ENCODE assay signal across 9 cellular contexts in genomic region chr2:147082850-147083522, GRCh38.
DNase-seq lines count a peak whose midpoint lies in the region; FAIRE-seq and TF ChIP-seq lines count a peak whose summit lies in the region.
"Had no signal": no experiment of that assay in that cellular context is flagged by ENCODE, and none has a peak within 500 bp of the region (broad histone marks: within the 10 kb centered on the region; RNA-seq: fewer than 3 reads in every experiment).

No MANE protein-coding gene starts in this region.

- no peaks in the 10 kb centered on the region for H3K9me3 ChIP-seq in Loucy (ENCODE audit: insufficient read depth, low read depth, low read length)
- no peaks in the 10 kb centered on the region for H3K9me3 ChIP-seq in SK-N-MC (ENCODE audit: low read depth, low read length)

- no peak overlapping the region for H3K27ac ChIP-seq in SK-N-MC

- no peak overlapping the region for H3K4me2 ChIP-seq in Loucy (ENCODE audit: low read depth, low read length, poor library complexity, severe bottlenecking)

- peak; percentile 91 for TF ChIP-seq CTCF in Loucy (conservative IDR thresholded peaks at IDR 0.05; ENCODE audit: low read length)

- no peaks in the 10 kb centered on the region for H3K36me3 ChIP-seq in Loucy (ENCODE audit: insufficient read depth, low read length)
- no peaks in the 10 kb centered on the region for H3K36me3 ChIP-seq in SK-N-MC (ENCODE audit: insufficient read depth, low read length)

- H3K79me2 ChIP-seq in Loucy (ENCODE audit: insufficient read depth, low read length), result no peaks in the 10 kb centered on the region

- DNase-seq in NOMO-1 (lab: John Stamatoyannopoulos, UW; ENCODE audit: unreplicated experiment in 2 of 2) (peak; percentile 0 to 43), NOMO-1 treated with dmso at 0.1 percent for 144 hours (lab: John Stamatoyannopoulos, UW; ENCODE audit: unreplicated experiment) (no peak), H54 (ENCODE audit: insufficient read length, low spot score) (peak; percentile 9), SK-N-MC (ENCODE audit: low read depth, low spot score) (peak; percentile 73), astrocyte of the hippocampus (ENCODE audit: low read depth, low spot score) (peak; percentile 87), iPS DF 19.7 (ENCODE audit: low read depth, low spot score) (peak; percentile 47)
- DNase-seq in stimulated activated CD4-positive, alpha-beta T cell treated with anti-CD3 and anti-CD28 coated beads, Interleukin-12 subunit alpha, Interleukin-12 subunit beta, amount 100 ng/mL, for 4 hours, result peak; percentile 25
- DNase-seq: right cardiac atrium had no signal

- no peak overlapping the region for H3K9ac ChIP-seq in Loucy (ENCODE audit: low read depth, low read length, poor library complexity, severe bottlenecking)
- no peak overlapping the region for H3K9ac ChIP-seq in SK-N-MC (ENCODE audit: insufficient read length)

- no peak overlapping the region for H3K4me3 ChIP-seq in Loucy (ENCODE audit: low read length, poor library complexity, severe bottlenecking)
- H3K4me3 ChIP-seq in SK-N-MC, result no peak overlapping the region

- H2AFZ ChIP-seq in Loucy (ENCODE audit: low read length), result no peak overlapping the region

- H3K4me1 ChIP-seq in Loucy (ENCODE audit: insufficient read depth, low read length, poor library complexity, severe bottlenecking), result no peaks in the 10 kb centered on the region

- H3K27me3 ChIP-seq in Loucy (ENCODE audit: insufficient read depth, low read length, poor library complexity, severe bottlenecking), result no peaks in the 10 kb centered on the region

- FAIRE-seq in H54 (lab: Jason Lieb, UNC), result peak; percentile 89

- H4K20me1 ChIP-seq in Loucy (ENCODE audit: insufficient read depth, low read length, poor library complexity, severe bottlenecking), result no peaks in the 10 kb centered on the region

- no peaks in the 10 kb centered on the region for H3K9me2 ChIP-seq in Loucy (replicated peaks; ENCODE audit: low read depth, low read length)

- no peaks in the 10 kb centered on the region for H3F3A ChIP-seq in Loucy (ENCODE audit: low read depth)

- no peak for TF ChIP-seq POLR2A in H54 (IDR thresholded peaks at IDR 0.05; ENCODE audit: low read depth, low read length)
